Comparison of ENCODE assay signal across 9 cellular contexts in the genomic region with DNA sequence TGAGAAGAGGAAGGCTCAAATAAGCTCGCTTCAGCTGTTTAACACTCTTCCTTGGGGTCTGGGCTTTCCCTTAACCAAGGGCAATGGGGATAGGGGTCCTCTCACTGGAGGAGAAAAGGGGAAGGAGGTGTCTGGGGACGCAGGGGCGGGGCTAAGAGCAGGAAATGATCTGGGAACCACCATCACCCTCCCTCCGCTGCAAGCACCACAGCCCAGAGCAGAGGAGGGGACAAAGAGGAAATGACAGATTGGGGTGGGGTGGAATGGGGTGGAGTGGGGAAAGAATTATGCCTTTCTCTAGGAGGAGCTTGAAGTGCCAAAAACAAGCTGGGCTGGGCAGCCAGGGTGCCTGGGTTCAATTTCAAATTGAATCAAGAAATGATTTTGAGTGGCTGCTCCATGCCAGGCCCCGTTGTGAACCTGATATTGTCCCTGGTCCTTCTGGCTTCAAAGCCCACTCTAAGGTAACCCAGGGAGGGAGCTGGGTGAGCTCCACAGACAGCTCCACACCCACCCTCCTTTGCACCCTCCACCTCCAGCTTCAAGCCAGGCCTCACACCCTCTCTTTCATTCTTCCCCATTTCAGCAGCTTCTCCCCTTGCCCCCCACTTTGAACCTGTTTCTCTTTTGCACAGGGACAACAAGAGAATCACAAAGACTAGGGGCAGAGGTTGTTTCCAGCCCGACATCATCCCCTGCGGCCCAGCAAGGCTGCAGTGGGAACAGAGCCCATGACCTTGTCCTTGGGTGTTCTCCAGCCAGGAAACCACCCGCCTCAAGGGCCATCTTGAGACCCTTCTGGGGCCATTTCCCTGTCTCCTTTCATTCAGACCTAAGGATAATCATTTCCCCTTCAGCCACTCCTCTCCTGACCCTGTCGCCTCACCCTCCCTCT. TPM values are rescaled to one million over a fixed set of nuclear protein-coding genes. Genes with fewer than 3 reads are reported as not detected.
DNase-seq lines count a peak whose midpoint lies in the region; ATAC-seq and TF ChIP-seq lines count a peak whose summit lies in the region.
"Had no signal": no experiment of that assay in that cellular context is flagged by ENCODE, and none has a peak within 500 bp of the region (broad histone marks: within the 10 kb centered on the region; RNA-seq: fewer than 3 reads in every experiment).

No MANE protein-coding gene starts in this region.

- H3K27ac ChIP-seq in angular gyrus (ENCODE audit: low read depth, low read length), result peak overlapping the region; percentile 19
- peak overlapping the region; percentile 76 for H3K27ac ChIP-seq in muscle layer of duodenum (ENCODE audit: low read length)

- ATAC-seq in GM18520 (IDR thresholded peaks at IDR 0.05; ENCODE audit: unreplicated experiment) (peak; percentile 29), HG03025 (IDR thresholded peaks at IDR 0.05; ENCODE audit: low FRiP score, unreplicated experiment) (peak; percentile 46), T-helper 17 cell (peak; percentile 80)
- peak; percentile 84 for ATAC-seq in stimulated activated naive CD8-positive, alpha-beta T cell treated with anti-CD3 and anti-CD28 coated beads, Interleukin-15, Interleukin-2, amounts not matched to agents 100 U/mL and 50 U/mL, for 24 hours

- H3K36me3 Mint-ChIP-seq in T-helper 17 cell (ENCODE audit: low read depth) (peaks cover 13% of the 10 kb centered on the region), endothelial cell (ENCODE audit: low read depth, unreplicated experiment) (no peaks in the 10 kb centered on the region)

- TF ChIP-seq CTCF in endothelial cell (IDR thresholded peaks at IDR 0.05; ENCODE audit: unreplicated experiment), result no peak

- H3K4me1 Mint-ChIP-seq in T-helper 17 cell (peaks cover 58% of the 10 kb centered on the region), endothelial cell (ENCODE audit: unreplicated experiment) (peaks cover 19% of the 10 kb centered on the region)

- peak overlapping the region; percentile 99 for H3K27ac Mint-ChIP-seq in T-helper 17 cell
- no peak overlapping the region for H3K27ac Mint-ChIP-seq in endothelial cell (ENCODE audit: unreplicated experiment)

- H3K9me3 ChIP-seq in T-helper 17 cell (ENCODE audit: control insufficient read depth, low read length, poor library complexity, severe bottlenecking), result no peaks in the 10 kb centered on the region
- H3K9me3 ChIP-seq in muscle layer of duodenum (ENCODE audit: control insufficient read depth in 1 of 2, low read length in 2 of 2), result no peaks in the 10 kb centered on the region

- no peaks in the 10 kb centered on the region for H3K27me3 Mint-ChIP-seq in T-helper 17 cell
- H3K27me3 Mint-ChIP-seq in endothelial cell (ENCODE audit: unreplicated experiment), result peaks cover 12% of the 10 kb centered on the region

- DNase-seq in T-helper 17 cell, result peak; percentile 60 to 81 (median 68)
- peak; percentile 88 for DNase-seq in stimulated activated naive CD8-positive, alpha-beta T cell treated with anti-CD3 and anti-CD28 coated beads, Interleukin-15, Interleukin-2, amounts not matched to agents 100 U/mL and 50 U/mL, for 24 hours
- DNase-seq in endothelial cell (ENCODE audit: low spot score), result no peak
- no peak for DNase-seq in NCI-H2107 (lab: John Stamatoyannopoulos, UW)

- no peaks in the 10 kb centered on the region for H3K4me1 ChIP-seq in muscle layer of duodenum (ENCODE audit: control insufficient read depth in 1 of 2, insufficient read depth in 2 of 2, low read length in 2 of 2)

- H3K4me3 ChIP-seq in muscle layer of duodenum (ENCODE audit: low read depth in 1 of 2, low read length in 2 of 2), result peak overlapping the region; percentile 58

- H3K4me3 Mint-ChIP-seq in T-helper 17 cell, result peak overlapping the region; percentile 99
- no peak overlapping the region for H3K4me3 Mint-ChIP-seq in endothelial cell (ENCODE audit: unreplicated experiment)

- no peaks in the 10 kb centered on the region for H3K9me3 Mint-ChIP-seq in endothelial cell (ENCODE audit: unreplicated experiment)

- H3K36me3 ChIP-seq in muscle layer of duodenum (ENCODE audit: control insufficient read depth in 1 of 2, insufficient read depth in 2 of 2, low read length in 2 of 2), result no peaks in the 10 kb centered on the region

- no peaks in the 10 kb centered on the region for H3K27me3 ChIP-seq in muscle layer of duodenum (ENCODE audit: low read depth, low read length)

RNA-seq across cellular contexts. Expression of gene ARHGAP30, which starts 1.1 kb away (rescaled TPM):
- total RNA-seq in T-helper 17 cell, result 100 to 1,000 TPM; 156 to 189 TPM
- total RNA-seq in endothelial cell (ENCODE audit: unreplicated experiment), result 0.23 TPM

RNA-seq across cellular contexts. Expression of gene NECTIN4, which starts 20.8 kb away (rescaled TPM):
- total RNA-seq in T-helper 17 cell (not detected), endothelial cell (ENCODE audit: unreplicated experiment) (0.13 TPM)
- total RNA-seq: M059J had no signal

RNA-seq across cellular contexts. Expression of gene USF1, which starts 22.8 kb away (rescaled TPM):
- 10 to 100 TPM; 80.6 to 85.4 TPM for total RNA-seq in T-helper 17 cell
- total RNA-seq in endothelial cell (ENCODE audit: unreplicated experiment), result 121 TPM

RNA-seq across cellular contexts. Expression of gene KLHDC9, which starts 29.6 kb away (rescaled TPM):
- total RNA-seq in T-helper 17 cell, result under 1 TPM in 1 of 2 donors, not detected in 1; 0.57 TPM
- total RNA-seq in endothelial cell (ENCODE audit: unreplicated experiment), result 7.3 TPM

RNA-seq across cellular contexts. Expression of gene TSTD1, which starts 29.8 kb away (rescaled TPM):
- 10 to 100 TPM; 45.5 to 45.7 TPM for total RNA-seq in T-helper 17 cell
- total RNA-seq in endothelial cell (ENCODE audit: unreplicated experiment), result 14.2 TPM

Comparison
In these comparisons a context has a peak if more than half of its experiments do, and no peak if none do; other contexts are left out.
1. ATAC-seq: peak in every context shown above with its lines; median percentile 84 in stimulated activated naive CD8-positive, alpha-beta T cell treated with anti-CD3 and anti-CD28 coated beads, Interleukin-15, Interleukin-2, amounts not matched to agents 100 U/mL and 50 U/mL, for 24 hours; 80 in T-helper 17 cell; 46 in HG03025; 29 in GM18520.
2. DNase-seq: peak in T-helper 17 cell (3 of 3) and stimulated activated naive CD8-positive, alpha-beta T cell treated with anti-CD3 and anti-CD28 coated beads, Interleukin-15, Interleukin-2, amounts not matched to agents 100 U/mL and 50 U/mL, for 24 hours (single experiment); none in endothelial cell (single experiment) and NCI-H2107 (single experiment).
3. RNA of gene ARHGAP30, which starts 1.1 kb away (total RNA-seq): 156 to 189 TPM in T-helper 17 cell; 0.23 TPM in endothelial cell (single experiment); every median in the first group is over 100 times any median in the second.